Comparison of ENCODE assay signal across 18 cellular contexts in genomic region chr2:169010633-169011460, GRCh38. TPM values are rescaled to one million over a fixed set of nuclear protein-coding genes. Genes with fewer than 3 reads are reported as not detected.
A peak's percentile ranks its signal among the peaks of the same experiment; 100 is the strongest.
DNase-seq lines count a peak whose midpoint lies in the region; ATAC-seq, FAIRE-seq and TF ChIP-seq lines count a peak whose summit lies in the region.
"Had no signal": no experiment of that assay in that cellular context is flagged by ENCODE, and none has a peak within 500 bp of the region (broad histone marks: within the 10 kb centered on the region; RNA-seq: fewer than 3 reads in every experiment).

No MANE protein-coding gene starts in this region.

- no peaks in the 10 kb centered on the region for H3K9me3 Mint-ChIP-seq in endodermal cell

- DNase-seq in DMS53 treated with DMSO at 0.1 percent for 48 hours (lab: John Stamatoyannopoulos, UW; ENCODE audit: unreplicated experiment) (peak; percentile 18), RWPE2 (ENCODE audit: low spot score) (no peak), endodermal cell (no peak), pancreas (no peak), spleen (no peak), NCI-H2107 treated with DMSO at 0.1 percent for 48 hours (lab: John Stamatoyannopoulos, UW; ENCODE audit: unreplicated experiment) (no peak)
- DNase-seq: ACHN; CD4-positive, CD25-positive, alpha-beta regulatory T cell; DMS79 treated with DMSO at 0.1 percent for 48 hours; HCEC 1CT; NCI-H1105; NCI-H187; SIG-M5 had no signal

- peak; percentile 53 for FAIRE-seq in pancreas (lab: Jason Lieb, UNC)
- FAIRE-seq: G401.6, GM12891 had no signal

- intact Hi-C loops in pancreas (cut with DNase I) = no loop called here
- intact Hi-C loops in spleen (cut with DNase I; ENCODE audit: low total_unique reads) = no loop called here

- TF ChIP-seq CTCF in RWPE2 (IDR thresholded peaks at IDR 0.05; ENCODE audit: poor library complexity, severe bottlenecking) = no peak
- TF ChIP-seq CTCF in endodermal cell (conservative IDR thresholded peaks at IDR 0.05) = no peak
- no peak for TF ChIP-seq CTCF in pancreas (IDR thresholded peaks at IDR 0.05)
- TF ChIP-seq CTCF in spleen (IDR thresholded peaks at IDR 0.05 in 8 of 11, conservative IDR thresholded peaks at IDR 0.05 in 3 of 11) = no peak

- no peak overlapping the region for H3K27ac Mint-ChIP-seq in endodermal cell

- H3K27me3 ChIP-seq in RWPE2 (ENCODE audit: insufficient read depth, poor library complexity, severe bottlenecking) = no peaks in the 10 kb centered on the region
- no peaks in the 10 kb centered on the region for H3K27me3 ChIP-seq in endodermal cell (ENCODE audit: control insufficient read depth, insufficient read depth, low read length, poor library complexity, severe bottlenecking)
- H3K27me3 ChIP-seq in pancreas = no peaks in the 10 kb centered on the region
- H3K27me3 ChIP-seq in spleen (replicated peaks in 1 of 7) = peaks cover 0 to 5% (median 0%) of the 10 kb centered on the region in 7 donors

- no peak overlapping the region for H3K4me3 Mint-ChIP-seq in endodermal cell
- H3K4me3 Mint-ChIP-seq: CD4-positive, CD25-positive, alpha-beta regulatory T cell had no signal

- ATAC-seq in RWPE2 (ENCODE audit: low read depth) (peak; percentile 62), pancreas (no peak), HG02885 (IDR thresholded peaks at IDR 0.05; ENCODE audit: poor library complexity, unreplicated experiment) (no peak)

- no peak overlapping the region for H3K9ac ChIP-seq in endodermal cell (ENCODE audit: extremely low read depth, low read length, poor library complexity, severe bottlenecking)

- no peaks in the 10 kb centered on the region for H3K36me3 Mint-ChIP-seq in endodermal cell (ENCODE audit: low read depth)
- H3K36me3 Mint-ChIP-seq: CD4-positive, CD25-positive, alpha-beta regulatory T cell had no signal

- 89 to 98% methylated on average over 5 to 8 of the region's 8 CpGs for WGBS in endodermal cell (ENCODE audit: insufficient coverage in 1 of 2, insufficient read length in 1 of 2), 2 experiments
- WGBS in pancreas, 2 donors = 60 to 62% methylated on average over 8 of the region's 8 CpGs
- WGBS in spleen, 5 donors = 77 to 85% (median 82%) methylated on average over 8 of the region's 8 CpGs

- TF ChIP-seq POLR2A in spleen (IDR thresholded peaks at IDR 0.05) = no peak

- H3K36me3 ChIP-seq in RWPE2 (ENCODE audit: low read depth) (no peaks in the 10 kb centered on the region), endodermal cell (ENCODE audit: control insufficient read depth, insufficient read depth, low read length) (no peaks in the 10 kb centered on the region), pancreas (no peaks in the 10 kb centered on the region), spleen (no peaks in the 10 kb centered on the region)

- H3K4me3 ChIP-seq in RWPE2 (ENCODE audit: severe bottlenecking) (no peak overlapping the region), endodermal cell (ENCODE audit: low read length) (peak overlapping the region; percentile 18), pancreas (no peak overlapping the region), spleen (no peak overlapping the region)

- H3K27me3 Mint-ChIP-seq in endodermal cell (ENCODE audit: insufficient read depth) = no peaks in the 10 kb centered on the region

- peaks cover 23% of the 10 kb centered on the region for H3K4me1 Mint-ChIP-seq in endodermal cell
- H3K4me1 Mint-ChIP-seq: CD4-positive, CD25-positive, alpha-beta regulatory T cell had no signal

- H3K4me1 ChIP-seq in RWPE2 (ENCODE audit: insufficient read depth, poor library complexity, severe bottlenecking) (peaks cover 31% of the 10 kb centered on the region), endodermal cell (ENCODE audit: control insufficient read depth, insufficient read depth, low read length) (peaks cover 23% of the 10 kb centered on the region), pancreas (peaks cover 0 to 8% (median 5%) of the 10 kb centered on the region in 3 donors), spleen (peaks cover 0 to 5% (median 0%) of the 10 kb centered on the region in 6 donors)

- peaks cover 6% of the 10 kb centered on the region for H3K9me3 ChIP-seq in RWPE2 (ENCODE audit: severe bottlenecking)
- no peaks in the 10 kb centered on the region for H3K9me3 ChIP-seq in endodermal cell (ENCODE audit: control insufficient read depth, low read length)
- H3K9me3 ChIP-seq in pancreas = no peaks in the 10 kb centered on the region
- no peaks in the 10 kb centered on the region for H3K9me3 ChIP-seq in spleen

- H3K27ac ChIP-seq in RWPE2 (ENCODE audit: poor library complexity, severe bottlenecking) (peak overlapping the region; percentile 54), endodermal cell (ENCODE audit: low read depth, low read length) (no peak overlapping the region), pancreas (no peak overlapping the region), spleen (no peak overlapping the region)

RNA-seq across cellular contexts. Expression of gene ABCB11, which starts 20.3 kb away (rescaled TPM):
- under 1 TPM; 0.04 TPM for total RNA-seq in endodermal cell
- 0.04 TPM for polyA plus RNA-seq in endodermal cell (2013, experiment 1 of 2)
- 0.04 TPM for polyA plus RNA-seq in endodermal cell (2013, experiment 2 of 2)
- under 1 TPM in 4 of 6 donors, not detected in 2; 0.03 to 0.12 (median 0.08) TPM for total RNA-seq in pancreas
- under 1 TPM; 0.02 to 0.04 TPM for polyA plus RNA-seq in pancreas
- total RNA-seq in spleen = under 1 TPM in 4 of 7 donors, not detected in 3; 0.10 to 0.32 (median 0.24) TPM
- polyA plus RNA-seq in spleen = under 1 TPM; 0.03 to 0.12 (median 0.07) TPM
- total RNA-seq: CD4-positive, CD25-positive, alpha-beta regulatory T cell; MCF 10A; NCI-H460 had no signal
- polyA plus RNA-seq: CD4-positive, CD25-positive, alpha-beta regulatory T cell had no signal

RNA-seq across cellular contexts. Expression of gene DHRS9, which starts 58.5 kb away (rescaled TPM):
- total RNA-seq in endodermal cell = not detected
- 0.14 TPM for polyA plus RNA-seq in endodermal cell (2013, experiment 1 of 2)
- polyA plus RNA-seq in endodermal cell (2013, experiment 2 of 2) = 0.17 TPM
- 1 to 10 TPM in 2 of 6 donors, under 1 TPM in 3, not detected in 1; 0.12 to 3.4 (median 0.58) TPM for total RNA-seq in pancreas
- polyA plus RNA-seq in pancreas = under 1 TPM; 0.12 to 0.27 TPM
- 10 to 100 TPM in 1 of 7 donors, 1 to 10 TPM in 6; 2.8 to 10.9 (median 6.2) TPM for total RNA-seq in spleen
- 1 to 10 TPM; 2.3 to 7.1 (median 3.9) TPM for polyA plus RNA-seq in spleen
- total RNA-seq: CD4-positive, CD25-positive, alpha-beta regulatory T cell; NCI-H460 had no signal
- polyA plus RNA-seq: CD4-positive, CD25-positive, alpha-beta regulatory T cell had no signal
